Comparison of ENCODE assay signal across 1 cellular context in genomic region chr9:133731876-133732321, GRCh38.
TF ChIP-seq lines count a peak whose summit lies in the region.

No MANE protein-coding gene starts in this region.

TF ChIP-seq in IMR-90, 13 proteins besides CTCF, POLR2A, EP300 and RAD21 (continued from another document):
- TF ChIP-seq FOS (IDR thresholded peaks at IDR 0.05; ENCODE audit: low read depth, low read length): no peak
- no peak for TF ChIP-seq SMC3 (IDR thresholded peaks at IDR 0.05; ENCODE audit: low read depth, low read length)
- TF ChIP-seq MAZ (IDR thresholded peaks at IDR 0.05; ENCODE audit: borderline replicate concordance, low read depth, low read length): no peak
- no peak for TF ChIP-seq MXI1 (IDR thresholded peaks at IDR 0.05; ENCODE audit: borderline replicate concordance, low read depth, low read length)
- TF ChIP-seq CEBPB (IDR thresholded peaks at IDR 0.05; ENCODE audit: low read depth, low read length): no peak
- no peak for TF ChIP-seq ELK1 (IDR thresholded peaks at IDR 0.05; ENCODE audit: borderline replicate concordance, low read depth, low read length)
- TF ChIP-seq MAFK (IDR thresholded peaks at IDR 0.05; ENCODE audit: low read depth, low read length): no peak
- TF ChIP-seq RCOR1 (IDR thresholded peaks at IDR 0.05; ENCODE audit: insufficient replicate concordance, low read length): no peak
- TF ChIP-seq BHLHE40 (IDR thresholded peaks at IDR 0.05; ENCODE audit: low read depth, low read length): no peak
- TF ChIP-seq NFE2L2 (IDR thresholded peaks at IDR 0.05; ENCODE audit: low read depth, low read length): no peak
